In genomic region chr2:231662028-231662810, GRCh38 we compare ENCODE assay signal across 8 cellular contexts. TPM values are rescaled to one million over a fixed set of nuclear protein-coding genes. Genes with fewer than 3 reads are reported as not detected.
DNase-seq lines count a peak whose midpoint lies in the region; ATAC-seq and TF ChIP-seq lines count a peak whose summit lies in the region.

No MANE protein-coding gene starts in this region.

- peak overlapping the region; percentile 57 for H3K4me3 Mint-ChIP-seq in activated naive CD8-positive, alpha-beta T cell treated with anti-CD3 and anti-CD28 coated beads for 36 hours

- peak overlapping the region; percentile 93 for H3K27ac Mint-ChIP-seq in activated naive CD8-positive, alpha-beta T cell treated with anti-CD3 and anti-CD28 coated beads for 36 hours

- peaks cover 13% of the 10 kb centered on the region for H3K27me3 ChIP-seq in HUES48 (ENCODE audit: control insufficient read depth, insufficient read depth, low read length)
- H3K27me3 ChIP-seq in ovary: no peaks in the 10 kb centered on the region
- H3K27me3 ChIP-seq in thoracic aorta (replicated peaks; ENCODE audit: insufficient read depth): no peaks in the 10 kb centered on the region

- no peaks in the 10 kb centered on the region for H3K27me3 Mint-ChIP-seq in activated naive CD8-positive, alpha-beta T cell treated with anti-CD3 and anti-CD28 coated beads for 36 hours

- H3K9ac ChIP-seq in HUES48 (ENCODE audit: low read depth, low read length): peak overlapping the region; percentile 88

- H3K36me3 Mint-ChIP-seq in activated naive CD8-positive, alpha-beta T cell treated with anti-CD3 and anti-CD28 coated beads for 36 hours: peaks cover 6% of the 10 kb centered on the region

- H3K4me3 ChIP-seq in HUES48 (ENCODE audit: low read depth, low read length): peak overlapping the region; percentile 48
- peak overlapping the region; percentile 47 for H3K4me3 ChIP-seq in ovary
- peak overlapping the region; percentile 68 for H3K4me3 ChIP-seq in thoracic aorta

- in situ Hi-C loops in Caki2 (cut with HindIII; ENCODE audit: low pct_unique_long_range_greater_than_20kb, low sequenced_read_pairs): no loop called here

- H3K27ac ChIP-seq in HUES48 (ENCODE audit: low read depth, low read length) (peak overlapping the region; percentile 84), ovary (peak overlapping the region; percentile 69 to 85), thoracic aorta (peak overlapping the region; percentile 88)

- H3K9me3 Mint-ChIP-seq in activated naive CD8-positive, alpha-beta T cell treated with anti-CD3 and anti-CD28 coated beads for 36 hours: peaks cover 4% of the 10 kb centered on the region

- H3K9me3 ChIP-seq in HUES48 (ENCODE audit: control insufficient read depth, insufficient read depth, low read length) (no peaks in the 10 kb centered on the region), ovary (no peaks in the 10 kb centered on the region), thoracic aorta (no peaks in the 10 kb centered on the region)

- TF ChIP-seq EP300 in ovary (IDR thresholded peaks at IDR 0.05): peak; percentile 4

- H3K36me3 ChIP-seq in HUES48 (ENCODE audit: control insufficient read depth, insufficient read depth, low read length) (no peaks in the 10 kb centered on the region), ovary (no peaks in the 10 kb centered on the region), thoracic aorta (no peaks in the 10 kb centered on the region)

- WGBS in ovary, 3 donors: 4 to 11% (median 6%) methylated on average over 56 to 87 of the region's 87 CpGs

- TF ChIP-seq CTCF in ovary (IDR thresholded peaks at IDR 0.05) (peak in 2 of 3 donors; percentile 19 to 44), thoracic aorta (IDR thresholded peaks at IDR 0.05) (peak; percentile 20)

- peak; percentile 55 for ATAC-seq in GM21360 (IDR thresholded peaks at IDR 0.05; ENCODE audit: unreplicated experiment)
- peak; percentile 57 for ATAC-seq in thoracic aorta (ENCODE audit: insufficient number of reproducible peaks, low FRiP score, low read depth)

- peak; percentile 97 for DNase-seq in Caki2 (ENCODE audit: low read depth)
- peak; percentile 92 for DNase-seq in SKM-1 (lab: John Stamatoyannopoulos, UW; ENCODE audit: unreplicated experiment)
- peak; percentile 98 for DNase-seq in activated naive CD8-positive, alpha-beta T cell treated with anti-CD3 and anti-CD28 coated beads for 36 hours
- DNase-seq in head of caudate nucleus: peak; percentile 83 to 99 (median 96)
- peak; percentile 96 to 100 (median 98) for DNase-seq in ovary
- DNase-seq in thoracic aorta (ENCODE audit: low spot score): peak; percentile 65

- peaks cover 18% of the 10 kb centered on the region for H3K4me1 Mint-ChIP-seq in activated naive CD8-positive, alpha-beta T cell treated with anti-CD3 and anti-CD28 coated beads for 36 hours

- TF ChIP-seq POLR2A in ovary (IDR thresholded peaks at IDR 0.05): peak; percentile 94

- intact Hi-C loops in head of caudate nucleus (cut with DNase I): loop anchor here (1.0 to 2.0 kb wide), 2 partner anchors 45 to 49 kb away; no protein-coding TSS in a partner anchor
- intact Hi-C loops in ovary (cut with DNase I): loop anchor here in 1 of 4 donors (5.0 kb wide), 1 partner anchor 45 kb away; the partner anchor contains the start of gene PTMA

- H3K4me1 ChIP-seq in HUES48 (ENCODE audit: control insufficient read depth, insufficient read depth, low read length) (peaks cover 22% of the 10 kb centered on the region), ovary (ENCODE audit: insufficient read depth) (peaks cover 5% of the 10 kb centered on the region), thoracic aorta (ENCODE audit: control insufficient read depth in 1 of 2, low read depth in 2 of 2) (peaks cover 14 to 24% of the 10 kb centered on the region in 2 donors)

RNA-seq across cellular contexts. Expression of gene PTMA, which starts 46.1 kb away (rescaled TPM):
- 1,152 and 1,297 TPM in 2 replicates for total RNA-seq in Caki2 (2014; rRNA removed; shearing (Covaris generic); ENCODE audit: low replicate concordance)
- 1,000 to 10,000 TPM; 2,595 to 2,627 TPM for total RNA-seq in activated naive CD8-positive, alpha-beta T cell treated with anti-CD3 and anti-CD28 coated beads for 36 hours
- total RNA-seq in ovary: 1,000 to 10,000 TPM in 2 of 7 donors, 100 to 1,000 TPM in 5; 755 to 1,301 (median 902) TPM
- polyA plus RNA-seq in ovary: 1,000 to 10,000 TPM; 1,827 to 1,991 TPM
- 1,000 to 10,000 TPM in 1 of 2 donors, 100 to 1,000 TPM in 1; 700 to 1,022 TPM for total RNA-seq in thoracic aorta

Comparison
In these comparisons a context has a peak if more than half of its experiments do, and no peak if none do; other contexts are left out.
1. Peak in every context shown above with its lines: DNase-seq, ATAC-seq, H3K4me3 ChIP-seq and H3K27ac ChIP-seq.